Comparison of ENCODE assay signal across 30 cellular contexts in genomic region chr18:8207996-8208395, GRCh38.
"Had no signal": no experiment of that assay in that cellular context is flagged by ENCODE, and none has a peak within 500 bp of the region (broad histone marks: within the 10 kb centered on the region; RNA-seq: fewer than 3 reads in every experiment).

No MANE protein-coding gene starts in this region.

- H3K4me3 ChIP-seq: adrenal gland, body of pancreas, breast epithelium had no signal

- H3K36me3 ChIP-seq: adrenal gland, brain microvascular endothelial cell had no signal

- DNase-seq: activated B cell treated with CpG ODN at 0.5 μM for 24 hours; activated CD4-positive, alpha-beta memory T cell treated with anti-CD3 and anti-CD28 coated beads for 36 hours; activated CD4-positive, alpha-beta T cell treated with anti-CD3 and anti-CD28 coated beads for 4 hours; activated CD4-positive, alpha-beta T cell treated with anti-CD3 and anti-CD28 coated beads, Interleukin-2, amount 10 ng/mL, durations not matched to agents 24 days and 14 days; activated CD4-positive, alpha-beta T cell treated with anti-CD3 and anti-CD28 coated beads, Interleukin-2, amount 50 U/mL, for 1 hour; activated CD4-positive, alpha-beta T cell treated with anti-CD3 and anti-CD28 coated beads, Interleukin-2, amount 50 U/mL, for 4 hours; activated CD4-positive, CD25-positive, alpha-beta regulatory T cell treated with anti-CD3 and anti-CD28 coated beads, Interleukin-2, amount 50 U/mL, for 72 hours; activated CD8-positive, alpha-beta memory T cell treated with anti-CD3 and anti-CD28 coated beads, Interleukin-2, amount 50 U/mL, for 4 hours; activated CD8-positive, alpha-beta T cell treated with anti-CD3 and anti-CD28 coated beads for 36 hours; activated effector memory CD4-positive, alpha-beta T cell treated with anti-CD3 and anti-CD28 coated beads, Interleukin-2, amount 50 U/mL, for 16 hours; activated gamma-delta T cell treated with Interleukin-2 at 50 U/mL for 16 hours; activated naive CD4-positive, alpha-beta T cell; activated naive CD4-positive, alpha-beta T cell treated with anti-CD3 and anti-CD28 coated beads for 36 hours; activated naive CD4-positive, alpha-beta T cell treated with anti-CD3 and anti-CD28 coated beads, Interleukin-2, amount 50 U/mL, for 16 hours; activated naive CD8-positive, alpha-beta T cell treated with anti-CD3 and anti-CD28 coated beads for 36 hours; activated T-cell treated with anti-CD3 and anti-CD28 coated beads for 4 hours; activated T-cell treated with anti-CD3 and anti-CD28 coated beads, Interleukin-2, amount 50 U/mL, for 1 hour; activated T-cell treated with anti-CD3 and anti-CD28 coated beads, Interleukin-2, amount 50 U/mL, for 4 hours; activated T-cell treated with anti-CD3 and anti-CD28 coated beads, Interleukin-2, amount 50 U/mL, for 72 hours; adrenal gland; amniotic stem cell; aorta; body of pancreas; brain microvascular endothelial cell; central memory CD4-positive, alpha-beta T cell; T-cell; T-helper 17 cell; T-helper 9 cell had no signal

- H3K27me3 ChIP-seq: adrenal gland, body of pancreas, brain microvascular endothelial cell, breast epithelium had no signal

- H3K9me3 ChIP-seq: adrenal gland, body of pancreas, breast epithelium had no signal

- H3K27ac ChIP-seq: adrenal gland, body of pancreas, brain microvascular endothelial cell, breast epithelium, VCaP had no signal

- H3K4me1 ChIP-seq: adrenal gland, body of pancreas, breast epithelium had no signal
